15 cellular contexts compared by ENCODE assay signal in the genomic region with DNA sequence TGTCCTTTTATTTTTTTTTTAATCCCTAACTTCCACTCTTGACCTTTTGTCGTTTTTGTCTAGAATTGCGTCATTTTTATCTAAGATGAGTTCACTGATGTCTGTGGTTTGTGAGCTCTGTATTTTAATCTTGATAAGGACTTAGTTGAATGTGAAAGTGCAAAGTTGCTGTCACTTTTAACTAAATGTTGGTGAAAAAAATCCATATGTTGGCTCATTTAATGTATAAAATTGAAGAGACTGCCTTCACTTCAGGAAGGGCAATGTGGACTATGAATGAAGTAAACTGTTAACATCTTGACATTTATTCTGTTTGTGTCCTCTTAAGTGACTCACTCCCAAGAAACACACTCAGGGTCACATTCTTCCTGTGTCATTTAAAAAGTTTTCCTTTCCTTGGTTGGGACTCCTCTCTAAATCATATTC.
A peak's percentile ranks its signal among the peaks of the same experiment; 100 is the strongest.
DNase-seq lines count a peak whose midpoint lies in the region; ATAC-seq and TF ChIP-seq lines count a peak whose summit lies in the region.
"Had no signal": no experiment of that assay in that cellular context is flagged by ENCODE, and none has a peak within 500 bp of the region (broad histone marks: within the 10 kb centered on the region; RNA-seq: fewer than 3 reads in every experiment).

No MANE protein-coding gene starts in this region.

- in situ Hi-C loops in SK-MEL-5 (cut with HindIII; ENCODE audit: low pct_unique_long_range_greater_than_20kb, low sequenced_read_pairs): no loop called here

- H3K79me2 ChIP-seq in fibroblast of lung (ENCODE audit: control insufficient read depth, insufficient read depth, low read length): peaks cover 2% of the 10 kb centered on the region

- ATAC-seq in naive thymus-derived CD8-positive, alpha-beta T cell: no peak
- ATAC-seq: activated CD8-positive, alpha-beta memory T cell treated with anti-CD3 and anti-CD28 coated beads, Interleukin-2, amount 10 ng/mL, durations not matched to agents 7 days and 5 days; CD8-positive, alpha-beta T cell had no signal

- H3K9me3 ChIP-seq in fibroblast of lung (ENCODE audit: control insufficient read depth, insufficient read depth, low read depth, low read length) (no peaks in the 10 kb centered on the region), sigmoid colon (no peaks in the 10 kb centered on the region)

- no peak overlapping the region for H3K4me3 Mint-ChIP-seq in naive thymus-derived CD8-positive, alpha-beta T cell
- H3K4me3 Mint-ChIP-seq: activated CD8-positive, alpha-beta memory T cell treated with anti-CD3 and anti-CD28 coated beads, Interleukin-2, amount 10 ng/mL, durations not matched to agents 7 days and 5 days; activated naive CD8-positive, alpha-beta T cell; CD8-positive, alpha-beta T cell; neural progenitor cell; type B pancreatic cell had no signal

- peak; percentile 17 for DNase-seq in Jurkat, Clone E6-1 (ENCODE audit: low read depth, low spot score)
- peak; percentile 49 for DNase-seq in SK-MEL-5 (ENCODE audit: low read depth, low spot score)
- peak; percentile 60 to 79 for DNase-seq in fibroblast of lung (ENCODE audit: low read depth in 2 of 2)
- no peak for DNase-seq in sigmoid colon
- no peak for DNase-seq in GM19240 (ENCODE audit: insufficient read length, low spot score)
- no peak for DNase-seq in naive thymus-derived CD8-positive, alpha-beta T cell
- no peak for DNase-seq in cerebellar cortex (ENCODE audit: low spot score)
- no peak for DNase-seq in DMS53 treated with DMSO at 0.1 percent for 48 hours (lab: John Stamatoyannopoulos, UW; ENCODE audit: unreplicated experiment)
- DNase-seq: activated CD8-positive, alpha-beta memory T cell treated with anti-CD3 and anti-CD28 coated beads, Interleukin-2, amount 10 ng/mL, durations not matched to agents 7 days and 5 days; CD8-positive, alpha-beta T cell; NCI-H1105; NCI-H510A had no signal

- no peak overlapping the region for H2AFZ ChIP-seq in fibroblast of lung (ENCODE audit: low read length)
- H2AFZ ChIP-seq: neural progenitor cell had no signal

- intact Hi-C loops in sigmoid colon (cut with DNase I): no loop called here

- H3K36me3 ChIP-seq in fibroblast of lung (ENCODE audit: control insufficient read depth, insufficient read depth, low read length): peaks cover 3% of the 10 kb centered on the region
- peaks cover 0 to 14% (median 0%) of the 10 kb centered on the region in 4 donors for H3K36me3 ChIP-seq in sigmoid colon
- H3K36me3 ChIP-seq: neural progenitor cell had no signal

- no peak for TF ChIP-seq CTCF in fibroblast of lung (conservative IDR thresholded peaks at IDR 0.05 in 1 of 2, IDR thresholded peaks at IDR 0.05 in 1 of 2; ENCODE audit: low read depth in 1 of 2, low read length in 2 of 2)
- TF ChIP-seq CTCF in sigmoid colon (IDR thresholded peaks at IDR 0.05): no peak

- H3K4me1 ChIP-seq in fibroblast of lung (ENCODE audit: control insufficient read depth, extremely low read depth, insufficient read depth, low read length) (peaks cover 25% of the 10 kb centered on the region), sigmoid colon (peaks cover 0 to 40% (median 17%) of the 10 kb centered on the region in 4 donors)
- H3K4me1 ChIP-seq: neural progenitor cell had no signal

- H3K4me3 ChIP-seq in Jurkat, Clone E6-1 (ENCODE audit: low read length): no peak overlapping the region
- H3K4me3 ChIP-seq in fibroblast of lung (replicated peaks in 1 of 4; ENCODE audit: control extremely low read depth in 1 of 4, insufficient read depth in 1 of 4, low read depth in 3 of 4, low read length in 4 of 4) (no peak overlapping the region), sigmoid colon (no peak overlapping the region)
- H3K4me3 ChIP-seq: neural progenitor cell had no signal

- no peak overlapping the region for H3K27ac Mint-ChIP-seq in naive thymus-derived CD8-positive, alpha-beta T cell
- H3K27ac Mint-ChIP-seq: activated CD8-positive, alpha-beta memory T cell treated with anti-CD3 and anti-CD28 coated beads, Interleukin-2, amount 10 ng/mL, durations not matched to agents 7 days and 5 days; activated naive CD8-positive, alpha-beta T cell; CD8-positive, alpha-beta T cell; neural progenitor cell; type B pancreatic cell had no signal

- H3K9ac ChIP-seq in fibroblast of lung (ENCODE audit: insufficient read depth, low read length): no peak overlapping the region
- H3K9ac ChIP-seq: neural progenitor cell had no signal

- H3K27me3 Mint-ChIP-seq in naive thymus-derived CD8-positive, alpha-beta T cell: peaks cover 0 to 4% (median 3%) of the 10 kb centered on the region in 5 donors
- H3K27me3 Mint-ChIP-seq: activated naive CD8-positive, alpha-beta T cell; type B pancreatic cell had no signal

- no peak for TF ChIP-seq POLR2A in sigmoid colon (IDR thresholded peaks at IDR 0.05)

- H3K4me2 ChIP-seq in fibroblast of lung (ENCODE audit: extremely low read depth, insufficient read depth, low read length): peak overlapping the region; percentile 46
- H3K4me2 ChIP-seq: neural progenitor cell had no signal

- no peak for TF ChIP-seq EP300 in sigmoid colon (IDR thresholded peaks at IDR 0.05)

- H3K27me3 ChIP-seq in fibroblast of lung (ENCODE audit: control insufficient read depth, insufficient read depth, low read length): no peaks in the 10 kb centered on the region
- no peaks in the 10 kb centered on the region for H3K27me3 ChIP-seq in sigmoid colon
- H3K27me3 ChIP-seq: neural progenitor cell had no signal

- H3K4me1 Mint-ChIP-seq in naive thymus-derived CD8-positive, alpha-beta T cell: no peaks in the 10 kb centered on the region

- no peaks in the 10 kb centered on the region for H3K9me3 Mint-ChIP-seq in naive thymus-derived CD8-positive, alpha-beta T cell
- H3K9me3 Mint-ChIP-seq: CD8-positive, alpha-beta T cell; neural progenitor cell; type B pancreatic cell had no signal

- WGBS in sigmoid colon, 2 donors: 46 to 69% methylated on average over 2 of the region's 2 CpGs

- no peaks in the 10 kb centered on the region for H3K36me3 Mint-ChIP-seq in naive thymus-derived CD8-positive, alpha-beta T cell
- H3K36me3 Mint-ChIP-seq: activated CD8-positive, alpha-beta memory T cell treated with anti-CD3 and anti-CD28 coated beads, Interleukin-2, amount 10 ng/mL, durations not matched to agents 7 days and 5 days; activated naive CD8-positive, alpha-beta T cell; CD8-positive, alpha-beta T cell; neural progenitor cell had no signal

- POLR2A ChIA-PET in naive thymus-derived CD8-positive, alpha-beta T cell (lab: Charles Lee): no interaction called here

- no peaks in the 10 kb centered on the region for H4K20me1 ChIP-seq in fibroblast of lung (ENCODE audit: control insufficient read depth, extremely low read depth, insufficient read depth, low read length)

- H3K27ac ChIP-seq in fibroblast of lung (ENCODE audit: insufficient read depth, low read length) (peak overlapping the region; percentile 52), sigmoid colon (peak overlapping the region in 3 of 4 donors; percentile 2 to 12 (median 4))
- H3K27ac ChIP-seq: neural progenitor cell had no signal

Comparison
In these comparisons a context has a peak if more than half of its experiments do, and no peak if none do; other contexts are left out.
1. DNase-seq: peak in Jurkat, Clone E6-1 (single experiment), SK-MEL-5 (single experiment) and fibroblast of lung (2 of 2); none in sigmoid colon (single experiment), GM19240 (single experiment), naive thymus-derived CD8-positive, alpha-beta T cell (0 of 10), cerebellar cortex (single experiment) and DMS53 treated with DMSO at 0.1 percent for 48 hours (single experiment).